13 cellular contexts compared by ENCODE assay signal in the genomic region with DNA sequence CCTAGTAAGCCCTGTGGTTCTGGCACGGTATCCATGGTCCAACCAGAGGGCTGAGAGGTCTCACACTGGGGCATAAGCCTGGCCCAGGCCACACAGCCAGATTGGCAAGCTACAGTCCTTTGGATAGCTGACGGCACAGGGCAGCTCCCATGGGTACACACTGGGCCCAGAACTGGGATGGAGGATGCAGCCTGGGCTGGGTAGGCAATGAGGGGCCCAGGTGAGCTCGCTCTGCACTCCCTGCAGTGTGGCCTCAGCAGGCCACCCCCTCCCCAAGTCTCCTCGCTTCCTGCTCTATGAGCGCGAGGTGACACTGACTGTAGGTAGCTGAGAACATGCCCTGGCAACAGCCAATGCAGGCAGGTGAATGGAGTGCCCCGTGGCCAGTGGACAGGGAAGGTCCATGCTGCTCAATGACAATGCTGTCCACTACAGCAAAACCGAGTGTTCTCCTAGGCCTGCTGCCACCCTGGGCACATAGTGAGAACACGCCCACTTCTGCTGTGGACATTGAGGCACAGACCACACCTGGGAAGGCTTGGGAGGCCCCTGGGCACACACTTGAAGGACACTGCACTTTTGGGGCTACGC. TPM values are rescaled to one million over a fixed set of nuclear protein-coding genes. Genes with fewer than 3 reads are reported as not detected.
DNase-seq lines count a peak whose midpoint lies in the region; ATAC-seq, FAIRE-seq and TF ChIP-seq lines count a peak whose summit lies in the region.
"Had no signal": no experiment of that assay in that cellular context is flagged by ENCODE, and none has a peak within 500 bp of the region (broad histone marks: within the 10 kb centered on the region; RNA-seq: fewer than 3 reads in every experiment).

No MANE protein-coding gene starts in this region.

- H3K4me1 ChIP-seq in HepG2 (ENCODE audit: insufficient read depth, low read length) (peaks cover 64% of the 10 kb centered on the region), right lobe of liver (peaks cover 0 to 23% (median 2%) of the 10 kb centered on the region in 4 donors), neuronal stem cell (ENCODE audit: control insufficient read depth in 2 of 2, insufficient read depth in 1 of 2, low read depth in 1 of 2, low read length in 2 of 2) (peaks cover 8% of the 10 kb centered on the region in 2 donors)

- FAIRE-seq in HepG2 (lab: Jason Lieb, UNC), result no peak
- FAIRE-seq: H54 had no signal

- H3K4me3 ChIP-seq in HepG2 (replicated peaks in 1 of 3; ENCODE audit: insufficient read depth in 1 of 3, low read depth in 2 of 3, low read length in 3 of 3) (no peak overlapping the region), right lobe of liver (no peak overlapping the region), coronary artery (peak overlapping the region; percentile 0), neuronal stem cell (ENCODE audit: low read length in 2 of 2) (peak overlapping the region in 1 of 2 donors; percentile 21)

- H2BK5ac ChIP-seq in neuronal stem cell (ENCODE audit: low read length), result peak overlapping the region; percentile 42

- CTCF ChIA-PET in HepG2 (lab: Yijun Ruan, JAX; ENCODE audit: low intra/inter-chr PET ratio, low total read pairs), result interaction anchor here (0.6 to 3.3 kb wide), 3 partner anchors 42 to 60 kb away, joined by 3 to 35 read pairs (median 5); no protein-coding TSS in a partner anchor

- H3K79me2 ChIP-seq in HepG2 (ENCODE audit: insufficient read depth, low read length), result peaks cover 11% of the 10 kb centered on the region

- peak overlapping the region; percentile 90 for H3K4ac ChIP-seq in neuronal stem cell (ENCODE audit: low read length)

- TF ChIP-seq CTCF in HepG2 (CRISPR knock-in tag; IDR thresholded peaks at IDR 0.05), result no peak
- TF ChIP-seq CTCF in right lobe of liver (IDR thresholded peaks at IDR 0.05), result no peak
- TF ChIP-seq CTCF in coronary artery (IDR thresholded peaks at IDR 0.05), result no peak

- H2BK15ac ChIP-seq in neuronal stem cell (ENCODE audit: low read length), result peak overlapping the region; percentile 98

- no peak overlapping the region for H2BK120ac ChIP-seq in neuronal stem cell (ENCODE audit: low read depth, low read length)

- H3K4me2 ChIP-seq in HepG2 (ENCODE audit: low read depth, low read length) (peak overlapping the region; percentile 14; the same call in 1 of the 2 replicates), neuronal stem cell (ENCODE audit: insufficient read depth, low read length, poor library complexity, severe bottlenecking) (no peak overlapping the region)

- no peaks in the 10 kb centered on the region; a peak in 1 of 5 replicates for H3K36me3 ChIP-seq in HepG2 (replicated peaks in 1 of 2; ENCODE audit: control insufficient read depth in 1 of 2, insufficient read depth in 2 of 2, low read length in 2 of 2)
- H3K36me3 ChIP-seq in right lobe of liver, result no peaks in the 10 kb centered on the region
- no peaks in the 10 kb centered on the region for H3K36me3 ChIP-seq in neuronal stem cell (replicated peaks in 1 of 2; ENCODE audit: control insufficient read depth in 2 of 2, insufficient read depth in 2 of 2, low read length in 2 of 2)

- in situ Hi-C loops in HepG2 (cut with HindIII; ENCODE audit: extremely low pct_ligation_motif_present, low pct_unique_long_range_greater_than_20kb), result loop anchor here (5.0 kb wide), 1 partner anchor 41 kb away; no protein-coding TSS in a partner anchor

- TF ChIP-seq POLR2A in HepG2 (IDR thresholded peaks at IDR 0.05; ENCODE audit: insufficient read depth in 1 of 2, low read depth in 2 of 2, low read length in 2 of 2), result no peak
- TF ChIP-seq POLR2A in right lobe of liver (IDR thresholded peaks at IDR 0.05), result no peak

- H3K18ac ChIP-seq in neuronal stem cell (ENCODE audit: low read length), result peak overlapping the region; percentile 94

- TF ChIP-seq EP300 in HepG2 (IDR thresholded peaks at IDR 0.05; ENCODE audit: low read depth in 2 of 2, low read length in 2 of 2) (no peak), HepG2 (CRISPR knock-in tag; IDR thresholded peaks at IDR 0.05; ENCODE audit: borderline replicate concordance) (no peak)

- WGBS in HepG2 (ENCODE audit: low lambda C conversion rate), result no CpG with 5 or more reads among the region's 10 CpGs
- no CpG with 5 or more reads among the region's 10 CpGs for WGBS in right lobe of liver (ENCODE audit: insufficient coverage, low coverage, low lambda C conversion rate, missing lambda C conversion rate)
- WGBS in neuronal stem cell (ENCODE audit: extremely low coverage in 2 of 2, insufficient read length in 2 of 2, insufficient replicate concordance in 1 of 2), 2 donors, result no CpG with 5 or more reads among the region's 10 CpGs

- H3K27me3 ChIP-seq in HepG2 (ENCODE audit: control insufficient read depth in 1 of 2, insufficient read depth in 2 of 2, low read length in 2 of 2) (peaks cover 0 to under 1% of the 10 kb centered on the region in 2 experiments; a peak in 2 of 5 replicates), right lobe of liver (no peaks in the 10 kb centered on the region), neuronal stem cell (ENCODE audit: control insufficient read depth in 3 of 3, insufficient read depth in 3 of 3, low read depth in 1 of 3, low read length in 3 of 3) (peaks cover 3 to 26% (median 25%) of the 10 kb centered on the region in 3 experiments)

- POLR2A ChIA-PET in HepG2 (lab: Yijun Ruan, JAX), result interaction anchor here (0.6 to 1.3 kb wide), 6 partner anchors 9 to 67 kb away, joined by 3 to 7 read pairs (median 3); a partner anchor contains a TSS

- BruUV-seq in HepG2 (replicated peaks; lab: Mats Ljungman, UMichigan), result no TSS peak

- peak overlapping the region; percentile 88 for H2AK5ac ChIP-seq in neuronal stem cell (ENCODE audit: low read depth, low read length)

- no peaks in the 10 kb centered on the region for H3K9me3 ChIP-seq in HepG2 (ENCODE audit: low read length)
- no peaks in the 10 kb centered on the region for H3K9me3 ChIP-seq in right lobe of liver
- no peaks in the 10 kb centered on the region for H3K9me3 ChIP-seq in neuronal stem cell (replicated peaks in 1 of 2; ENCODE audit: control insufficient read depth in 2 of 2, insufficient read depth in 1 of 2, low read depth in 1 of 2, low read length in 2 of 2)

- peaks cover 5% of the 10 kb centered on the region for H3K79me1 ChIP-seq in neuronal stem cell (ENCODE audit: low read depth, low read length)

- peak overlapping the region; percentile 43 for H4K91ac ChIP-seq in neuronal stem cell (ENCODE audit: low read depth, low read length, poor library complexity)

- H4K20me1 ChIP-seq in HepG2 (ENCODE audit: insufficient read depth, low read length), result no peaks in the 10 kb centered on the region

- H3K27ac ChIP-seq in HepG2 (ENCODE audit: extremely low read length, insufficient read depth, low read length) (no peak overlapping the region), right lobe of liver (peak overlapping the region in 1 of 3 donors; percentile 13), coronary artery (peak overlapping the region in 1 of 2 donors; percentile 25), neuronal stem cell (replicated peaks; ENCODE audit: low read length) (no peak overlapping the region)

- DNase-seq in HepG2 (ENCODE audit: low spot score) (no peak), right lobe of liver (no peak), coronary artery (ENCODE audit: low spot score) (no peak), neuronal stem cell (ENCODE audit: low spot score) (no peak)
- DNase-seq in stimulated activated CD4-positive, alpha-beta T cell treated with anti-CD3 and anti-CD28 coated beads, Interleukin-4, amount 100 ng/mL, for 24 hours, result no peak
- DNase-seq: AML-193; CD4-positive, alpha-beta memory T cell; NCI-H2171 treated with DMSO at 0.1 percent for 48 hours; NCI-H774 had no signal

- peak overlapping the region; percentile 86 for H2BK12ac ChIP-seq in neuronal stem cell (ENCODE audit: low read length)

- H2AFZ ChIP-seq in HepG2 (ENCODE audit: low read length) (no peak overlapping the region), neuronal stem cell (ENCODE audit: low read length) (peak overlapping the region; percentile 51)

- H4K8ac ChIP-seq in neuronal stem cell (ENCODE audit: low read depth, low read length), result peak overlapping the region; percentile 93

- H3K23ac ChIP-seq in neuronal stem cell (ENCODE audit: low read depth, low read length, poor library complexity), result peak overlapping the region; percentile 90

- no peak for ATAC-seq in HepG2
- no peak for ATAC-seq in right lobe of liver
- no peak for ATAC-seq in GM21528 (IDR thresholded peaks at IDR 0.05; ENCODE audit: low FRiP score, unreplicated experiment)
- no peak for ATAC-seq in GM21515 (IDR thresholded peaks at IDR 0.05; ENCODE audit: unreplicated experiment)
- no peak for ATAC-seq in GM21723 (IDR thresholded peaks at IDR 0.05; ENCODE audit: unreplicated experiment)

- no peak for TF ChIP-seq RAD21 in HepG2 (CRISPR knock-in tag; IDR thresholded peaks at IDR 0.05)

- peak overlapping the region; percentile 98 for H3K14ac ChIP-seq in neuronal stem cell (ENCODE audit: low read length)

- intact Hi-C loops in HepG2 (cut with micrococcal nuclease; ENCODE audit: unreplicated experiment) (loop anchor here (1.0 to 10.0 kb wide), 2 partner anchors 43 to 62 kb away; no protein-coding TSS in a partner anchor), right lobe of liver (cut with DNase I) (no loop called here)

- H3K9ac ChIP-seq in HepG2 (ENCODE audit: insufficient read depth, low read depth, low read length) (no peak overlapping the region), neuronal stem cell (ENCODE audit: low read depth, low read length, poor library complexity) (peak overlapping the region; percentile 70)

RNA-seq across cellular contexts. Expression of a gene that starts 3.8 kb away (rescaled TPM):
- total RNA-seq in HepG2 (2016; rRNA removed; fragmentation: Illumina TruSeq; extraction: Trizol), result 10.4 and 17.7 TPM in 2 replicates
- 3.9 and 4.0 TPM in 2 replicates for total RNA-seq in HepG2 (2016; cell fraction: cytosol; rRNA removed; fragmentation: Illumina TruSeq; extraction: Trizol; ENCODE audit: low read depth)
- 8.1 and 18.0 TPM in 2 replicates for total RNA-seq in HepG2 (2016; cell fraction: insoluble cytoplasmic fraction; rRNA removed; fragmentation: Illumina TruSeq; extraction: Trizol)
- 3.8 and 4.0 TPM in 2 replicates for total RNA-seq in HepG2 (2016; cell fraction: membrane; rRNA removed; fragmentation: Illumina TruSeq; extraction: Trizol)
- 20.2 and 20.4 TPM in 2 replicates for total RNA-seq in HepG2 (2016; cell fraction: nucleus; rRNA removed; fragmentation: Illumina TruSeq; extraction: Trizol)
- polyA plus RNA-seq in HepG2 (2011; rRNA removed), result 16.4 and 23.8 TPM in 2 replicates
- 8.4 and 13.1 TPM in 2 replicates for polyA plus RNA-seq in HepG2 (2011; cell fraction: cytosol; rRNA removed)
- 152 and 182 TPM in 2 replicates for polyA plus RNA-seq in HepG2 (2011; cell fraction: nucleus; rRNA removed)
- 11.1 and 12.4 TPM in 2 replicates for polyA plus RNA-seq in HepG2 (2012)
- polyA plus RNA-seq in HepG2 (2016; cell fraction: cytosol; fragmentation: Illumina TruSeq; extraction: Trizol; ENCODE audit: low read depth), result 0.99 and 1.4 TPM in 2 replicates
- 8.5 and 10.9 TPM in 2 replicates for polyA plus RNA-seq in HepG2 (2016; cell fraction: insoluble cytoplasmic fraction; fragmentation: Illumina TruSeq; extraction: Trizol; ENCODE audit: low read depth)
- polyA plus RNA-seq in HepG2 (2016; cell fraction: membrane; fragmentation: Illumina TruSeq; extraction: Trizol; ENCODE audit: low read depth), result 2.0 and 2.3 TPM in 2 replicates
- 42.2 and 48.6 TPM in 2 replicates for polyA plus RNA-seq in HepG2 (2016; cell fraction: nucleus; fragmentation: Illumina TruSeq; extraction: Trizol; ENCODE audit: insufficient read depth, low read depth)
- polyA minus RNA-seq in HepG2 (2011; rRNA and poly(A)+ RNA removed; ENCODE audit: low replicate concordance), result 1.2 and 26.6 TPM in 2 replicates
- 9.2 and 12.0 TPM in 2 replicates for polyA minus RNA-seq in HepG2 (2011; cell fraction: cytosol; rRNA and poly(A)+ RNA removed)
- polyA minus RNA-seq in HepG2 (2011; cell fraction: nucleus; rRNA and poly(A)+ RNA removed), result 28.6 and 29.7 TPM in 2 replicates
- 10 to 100 TPM; 11.5 to 40.9 (median 20.7) TPM for total RNA-seq in right lobe of liver
- 35.3 TPM for polyA plus RNA-seq in neuronal stem cell (2013, experiment 1 of 2)
- 32.4 TPM for polyA plus RNA-seq in neuronal stem cell (2013, experiment 2 of 2)

RNA-seq across cellular contexts. Expression of a gene that starts 8.1 kb away (rescaled TPM):
- total RNA-seq in HepG2 (2016; rRNA removed; fragmentation: Illumina TruSeq; extraction: Trizol), result 12.1 and 12.9 TPM in 2 replicates
- 7.0 and 7.5 TPM in 2 replicates for total RNA-seq in HepG2 (2016; cell fraction: cytosol; rRNA removed; fragmentation: Illumina TruSeq; extraction: Trizol; ENCODE audit: low read depth)
- total RNA-seq in HepG2 (2016; cell fraction: insoluble cytoplasmic fraction; rRNA removed; fragmentation: Illumina TruSeq; extraction: Trizol), result 11.8 and 12.2 TPM in 2 replicates
- total RNA-seq in HepG2 (2016; cell fraction: membrane; rRNA removed; fragmentation: Illumina TruSeq; extraction: Trizol), result 17.5 and 20.9 TPM in 2 replicates
- 7.2 and 10.6 TPM in 2 replicates for total RNA-seq in HepG2 (2016; cell fraction: nucleus; rRNA removed; fragmentation: Illumina TruSeq; extraction: Trizol)
- 14.8 and 20.8 TPM in 2 replicates for polyA plus RNA-seq in HepG2 (2011; rRNA removed)
- polyA plus RNA-seq in HepG2 (2011; cell fraction: cytosol; rRNA removed), result 17.4 and 18.3 TPM in 2 replicates
- 24.2 and 25.5 TPM in 2 replicates for polyA plus RNA-seq in HepG2 (2011; cell fraction: nucleus; rRNA removed)
- polyA plus RNA-seq in HepG2 (2012), result 5.0 and 9.6 TPM in 2 replicates
- polyA plus RNA-seq in HepG2 (2016; cell fraction: cytosol; fragmentation: Illumina TruSeq; extraction: Trizol; ENCODE audit: low read depth), result 8.1 TPM in 2 replicates
- 10.1 and 14.2 TPM in 2 replicates for polyA plus RNA-seq in HepG2 (2016; cell fraction: insoluble cytoplasmic fraction; fragmentation: Illumina TruSeq; extraction: Trizol; ENCODE audit: low read depth)
- 14.1 and 15.1 TPM in 2 replicates for polyA plus RNA-seq in HepG2 (2016; cell fraction: membrane; fragmentation: Illumina TruSeq; extraction: Trizol; ENCODE audit: low read depth)
- 17.4 and 18.4 TPM in 2 replicates for polyA plus RNA-seq in HepG2 (2016; cell fraction: nucleus; fragmentation: Illumina TruSeq; extraction: Trizol; ENCODE audit: insufficient read depth, low read depth)
- 34.8 and 39.9 TPM in 2 replicates for polyA minus RNA-seq in HepG2 (2011; rRNA and poly(A)+ RNA removed; ENCODE audit: low replicate concordance)
- 9.8 and 10.9 TPM in 2 replicates for polyA minus RNA-seq in HepG2 (2011; cell fraction: cytosol; rRNA and poly(A)+ RNA removed)
- polyA minus RNA-seq in HepG2 (2011; cell fraction: nucleus; rRNA and poly(A)+ RNA removed), result 8.9 and 9.0 TPM in 2 replicates
- total RNA-seq in right lobe of liver, result 10 to 100 TPM; 11.0 to 27.0 (median 15.5) TPM
- 4.9 TPM for polyA plus RNA-seq in neuronal stem cell (2013, experiment 1 of 2)
- 4.2 TPM for polyA plus RNA-seq in neuronal stem cell (2013, experiment 2 of 2)
